Comparison of ENCODE assay signal across 2 cellular contexts in genomic region chr16:70276392-70276791, GRCh38.
TF ChIP-seq lines count a peak whose summit lies in the region.

No MANE protein-coding gene starts in this region.

TF ChIP-seq in HCT116, 20 proteins besides CTCF, POLR2A, EP300 and RAD21:
- TF ChIP-seq POLR2AphosphoS5 (IDR thresholded peaks at IDR 0.05; ENCODE audit: low read depth, low read length) (0 out of 2 replicates have a peak, but pooled peaks have one; percentile 18), CBX3 (IDR thresholded peaks at IDR 0.05; ENCODE audit: low read depth) (no peak)

TF ChIP-seq in K562, 482 proteins besides CTCF, POLR2A, EP300 and RAD21:
- TF ChIP-seq ZNF512 (tag; IDR thresholded peaks at IDR 0.05) (peak; percentile 42; the same call in 1 of the 2 replicates), THRAP3 (IDR thresholded peaks at IDR 0.05; ENCODE audit: borderline replicate concordance) (no peak), CBX8 (IDR thresholded peaks at IDR 0.05; ENCODE audit: borderline replicate concordance, extremely low read depth, low read depth, low read length, poor library complexity, severe bottlenecking) (no peak), NFIC (IDR thresholded peaks at IDR 0.05) (peak; percentile 69)
